Comparison of ENCODE assay signal across 18 cellular contexts in genomic region chr6:56963043-56963442, GRCh38. TPM values are rescaled to one million over a fixed set of nuclear protein-coding genes. Genes with fewer than 3 reads are reported as not detected.
"Had no signal": no experiment of that assay in that cellular context is flagged by ENCODE, and none has a peak within 500 bp of the region (broad histone marks: within the 10 kb centered on the region; RNA-seq: fewer than 3 reads in every experiment).

No MANE protein-coding gene starts in this region.

- H3K4me3 ChIP-seq: coronary artery, left ventricle myocardium inferior, lower lobe of right lung, neural progenitor cell, ovary, suprapubic skin, thyroid gland, uterus had no signal

- H3K36me3 ChIP-seq: left ventricle myocardium inferior, lower lobe of right lung, neural progenitor cell, ovary, suprapubic skin, thyroid gland, uterus had no signal

- H3K4me1 ChIP-seq: left ventricle myocardium inferior, lower lobe of right lung, suprapubic skin, thyroid gland, uterus had no signal

- H3K27ac ChIP-seq: coronary artery, left ventricle myocardium inferior, lower lobe of right lung, neural progenitor cell, ovary, suprapubic skin, thyroid gland, uterus had no signal

- H3K9me3 ChIP-seq: left ventricle myocardium inferior, lower lobe of right lung, ovary, suprapubic skin, thyroid gland, uterus had no signal

- H3K9ac ChIP-seq: neural progenitor cell had no signal

- H3K4me2 ChIP-seq: neural progenitor cell had no signal

- DNase-seq: effector CD4-positive, alpha-beta T cell; glutamatergic neuron; kidney; left cardiac atrium; left ventricle myocardium inferior; lower lobe of right lung; midbrain; nucleus accumbens; ovary; right cardiac atrium; small intestine; stimulated activated CD4-positive, alpha-beta T cell treated with anti-CD3 and anti-CD28 coated beads, Interleukin-12 subunit alpha, Interleukin-12 subunit beta, amount 100 ng/mL, for 4 hours; stimulated activated naive CD4-positive, alpha-beta T cell; thyroid gland; uterus had no signal

- H3K27me3 ChIP-seq: neural progenitor cell, ovary, suprapubic skin, thyroid gland, uterus had no signal

RNA-seq across cellular contexts. Expression of gene BEND6, which starts 8.1 kb away (rescaled TPM):
- total RNA-seq: suprapubic skin had no signal
